In the genomic region with DNA sequence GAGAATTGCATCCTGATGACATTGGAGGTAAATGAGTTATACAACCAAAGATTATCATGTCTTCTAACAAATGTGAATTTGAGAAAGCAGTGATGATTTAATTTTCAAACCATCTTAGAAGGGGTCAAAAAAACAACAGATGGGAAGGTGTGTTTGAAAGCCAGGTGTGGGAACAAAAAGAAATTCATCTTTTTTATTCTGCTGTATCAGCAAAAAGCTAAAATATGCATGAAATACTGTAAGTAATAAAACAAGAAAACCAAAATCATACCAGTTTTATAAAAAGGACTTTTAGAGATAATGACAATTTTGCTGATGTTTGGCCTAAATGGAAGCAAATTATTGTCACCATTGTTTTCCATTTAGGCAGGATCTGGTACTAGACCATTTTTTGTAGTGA, we compare ENCODE assay signal across 26 cellular contexts.
DNase-seq lines count a peak whose midpoint lies in the region; ATAC-seq, FAIRE-seq and TF ChIP-seq lines count a peak whose summit lies in the region.
"Had no signal": no experiment of that assay in that cellular context is flagged by ENCODE, and none has a peak within 500 bp of the region (broad histone marks: within the 10 kb centered on the region; RNA-seq: fewer than 3 reads in every experiment).

No MANE protein-coding gene starts in this region.

- no peak overlapping the region for H2BK120ac ChIP-seq in H1 (replicated peaks; ENCODE audit: low read depth, low read length)

- H3K79me1 ChIP-seq in H1 (ENCODE audit: low read depth, low read length), result no peaks in the 10 kb centered on the region

- H3K23ac ChIP-seq in H1 (ENCODE audit: insufficient read length), result no peak overlapping the region

- H3K27ac Mint-ChIP-seq in astrocyte (ENCODE audit: unreplicated experiment), result no peak overlapping the region
- peak overlapping the region; percentile 16 for H3K27ac Mint-ChIP-seq in stimulated activated naive B cell treated with anti-CD40 and anti-IgM and Interleukin-4, amounts not matched to agents 10 μg/mL and 1 μg/mL and 100 μg/mL, for 72 hours
- H3K27ac Mint-ChIP-seq: CD4-positive, alpha-beta T cell; CD8-positive, alpha-beta memory T cell; GM23338 had no signal

- H3K36me3 ChIP-seq in HepG2 (replicated peaks in 1 of 2; ENCODE audit: control insufficient read depth in 1 of 2, insufficient read depth in 2 of 2, low read length in 2 of 2) (no peaks in the 10 kb centered on the region), right lobe of liver (no peaks in the 10 kb centered on the region), astrocyte (ENCODE audit: insufficient read depth, low read length) (peaks cover 88% of the 10 kb centered on the region), H1 (ENCODE audit: control insufficient read depth in 2 of 4, insufficient read depth in 4 of 4, low read length in 3 of 4) (no peaks in the 10 kb centered on the region), gastroesophageal sphincter (peaks cover 0 to 88% of the 10 kb centered on the region in 2 donors)
- H3K36me3 ChIP-seq: BE2C; BLaER1 treated with 17β-estradiol and CSF1 and Interleukin-3, amounts not matched to agents 10 nM and 100 nM; HAP-1 had no signal

- TF ChIP-seq POLR2A in HepG2 (IDR thresholded peaks at IDR 0.05; ENCODE audit: insufficient read depth in 1 of 2, low read depth in 2 of 2, low read length in 2 of 2) (no peak), right lobe of liver (IDR thresholded peaks at IDR 0.05) (no peak), H1 (IDR thresholded peaks at IDR 0.05; ENCODE audit: control extremely low read depth in 1 of 2, low read depth in 2 of 2, low read length in 2 of 2) (no peak), gastroesophageal sphincter (IDR thresholded peaks at IDR 0.05) (no peak)

- H2AFZ ChIP-seq in HepG2 (ENCODE audit: low read length), result no peak overlapping the region
- no peak overlapping the region for H2AFZ ChIP-seq in astrocyte (ENCODE audit: low read depth, low read length)
- H2AFZ ChIP-seq in H1 (ENCODE audit: low read length), result no peak overlapping the region
- H2AFZ ChIP-seq: GM23338 had no signal

- in situ Hi-C loops in HepG2 (cut with HindIII; ENCODE audit: extremely low pct_ligation_motif_present, low pct_unique_long_range_greater_than_20kb), result no loop called here

- no peak overlapping the region for H3K4me3 Mint-ChIP-seq in astrocyte (ENCODE audit: unreplicated experiment)
- H3K4me3 Mint-ChIP-seq in stimulated activated naive B cell treated with anti-CD40 and anti-IgM and Interleukin-4, amounts not matched to agents 10 μg/mL and 1 μg/mL and 100 μg/mL, for 72 hours, result no peak overlapping the region
- H3K4me3 Mint-ChIP-seq: CD14-positive monocyte; CD4-positive, alpha-beta T cell; CD8-positive, alpha-beta memory T cell; GM23338 had no signal

- DNase-seq in HepG2 (ENCODE audit: low spot score) (no peak), right lobe of liver (no peak), astrocyte (ENCODE audit: low read depth) (no peak), H1 (ENCODE audit: low read depth in 1 of 2, low spot score in 2 of 2) (no peak), cortex of kidney (lab: John Stamatoyannopoulos, UW) (no peak), activated gamma-delta T cell (lab: John Stamatoyannopoulos, UW) (no peak)
- DNase-seq in stimulated activated naive B cell treated with anti-CD40 and anti-IgM and Interleukin-4, amounts not matched to agents 10 μg/mL and 1 μg/mL and 100 μg/mL, for 72 hours, result no peak
- DNase-seq: ACHN; AML-193; BE2C; CD4-positive, alpha-beta T cell; CD8-positive, alpha-beta memory T cell; DMS 273 treated with DMSO at 0.1 percent for 48 hours; DMS79; EL; GDM1 had no signal

- H2BK12ac ChIP-seq in H1 (ENCODE audit: low read depth, low read length), result no peak overlapping the region

- H3K4ac ChIP-seq in H1 (replicated peaks; ENCODE audit: insufficient read length, low read depth, low read length), result no peak overlapping the region

- no peaks in the 10 kb centered on the region for H3K9me3 Mint-ChIP-seq in astrocyte (ENCODE audit: unreplicated experiment)
- H3K9me3 Mint-ChIP-seq in stimulated activated naive B cell treated with anti-CD40 and anti-IgM and Interleukin-4, amounts not matched to agents 10 μg/mL and 1 μg/mL and 100 μg/mL, for 72 hours, result no peaks in the 10 kb centered on the region
- H3K9me3 Mint-ChIP-seq: CD4-positive, alpha-beta T cell; CD8-positive, alpha-beta memory T cell; GM23338 had no signal

- TF ChIP-seq EP300 in HepG2 (IDR thresholded peaks at IDR 0.05; ENCODE audit: low read depth in 2 of 2, low read length in 2 of 2) (no peak), HepG2 (CRISPR knock-in tag; IDR thresholded peaks at IDR 0.05; ENCODE audit: borderline replicate concordance) (no peak), H1 (IDR thresholded peaks at IDR 0.05; ENCODE audit: borderline replicate concordance in 1 of 2, low read depth in 2 of 2, low read length in 2 of 2) (no peak), gastroesophageal sphincter (IDR thresholded peaks at IDR 0.05) (no peak)

- H3K27me3 Mint-ChIP-seq in astrocyte (ENCODE audit: low read depth, unreplicated experiment), result no peaks in the 10 kb centered on the region
- no peaks in the 10 kb centered on the region for H3K27me3 Mint-ChIP-seq in stimulated activated naive B cell treated with anti-CD40 and anti-IgM and Interleukin-4, amounts not matched to agents 10 μg/mL and 1 μg/mL and 100 μg/mL, for 72 hours
- H3K27me3 Mint-ChIP-seq: CD4-positive, alpha-beta T cell had no signal

- no peak overlapping the region for H2BK15ac ChIP-seq in H1 (ENCODE audit: low read length)

- H3K4me3 ChIP-seq in HepG2 (replicated peaks in 1 of 3; ENCODE audit: insufficient read depth in 1 of 3, low read depth in 2 of 3, low read length in 3 of 3) (no peak overlapping the region), right lobe of liver (no peak overlapping the region), astrocyte (ENCODE audit: insufficient read depth, low read depth, low read length) (no peak overlapping the region), H1 (ENCODE audit: extremely low read depth in 1 of 4, insufficient read depth in 2 of 4, low read depth in 3 of 4, low read length in 4 of 4) (no peak overlapping the region), gastroesophageal sphincter (no peak overlapping the region)
- H3K4me3 ChIP-seq: BLaER1 treated with 17β-estradiol and CSF1 and Interleukin-3, amounts not matched to agents 10 nM and 100 nM; GM23338; HAP-1 had no signal

- no peak overlapping the region for H3K56ac ChIP-seq in H1 (replicated peaks; ENCODE audit: insufficient read length, low read depth, low read length)

- POLR2A ChIA-PET in HepG2 (lab: Yijun Ruan, JAX) (no interaction called here), H1 (lab: Charles Lee; ENCODE audit: partially characterized antibody) (no interaction called here)

- no peak overlapping the region for H3K18ac ChIP-seq in H1 (ENCODE audit: extremely low read depth, low read length)

- no peaks in the 10 kb centered on the region; the same call in none of the 2 replicates for H3K23me2 ChIP-seq in H1 (ENCODE audit: low read depth, low read length)

- H3K27ac ChIP-seq in HepG2 (ENCODE audit: extremely low read length, insufficient read depth, low read length) (no peak overlapping the region), right lobe of liver (no peak overlapping the region), astrocyte (ENCODE audit: low read depth, low read length) (no peak overlapping the region), H1 (ENCODE audit: low read depth, low read length) (no peak overlapping the region), gastroesophageal sphincter (peak overlapping the region in 1 of 4 donors; percentile 9)
- H3K27ac ChIP-seq: 22Rv1; BLaER1 treated with 17β-estradiol and CSF1 and Interleukin-3, amounts not matched to agents 10 nM and 100 nM had no signal

- no peaks in the 10 kb centered on the region for H4K20me1 ChIP-seq in HepG2 (ENCODE audit: insufficient read depth, low read length)
- no peaks in the 10 kb centered on the region for H4K20me1 ChIP-seq in astrocyte (ENCODE audit: insufficient read depth, low read length)
- no peaks in the 10 kb centered on the region for H4K20me1 ChIP-seq in H1 (replicated peaks in 1 of 2; ENCODE audit: control insufficient read depth in 1 of 2, insufficient read depth in 2 of 2, low read length in 2 of 2)
- H4K20me1 ChIP-seq: BLaER1 treated with 17β-estradiol and CSF1 and Interleukin-3, amounts not matched to agents 10 nM and 100 nM had no signal

- peaks cover under 1% of the 10 kb centered on the region for H3K4me1 Mint-ChIP-seq in astrocyte (ENCODE audit: low read depth, unreplicated experiment)
- H3K4me1 Mint-ChIP-seq in stimulated activated naive B cell treated with anti-CD40 and anti-IgM and Interleukin-4, amounts not matched to agents 10 μg/mL and 1 μg/mL and 100 μg/mL, for 72 hours, result no peaks in the 10 kb centered on the region
- H3K4me1 Mint-ChIP-seq: CD14-positive monocyte; CD8-positive, alpha-beta memory T cell; GM23338 had no signal

- no peak overlapping the region for H4K8ac ChIP-seq in H1 (ENCODE audit: extremely low read depth, insufficient read depth, low read length)

- intact Hi-C loops in HepG2 (cut with micrococcal nuclease; ENCODE audit: unreplicated experiment) (no loop called here), right lobe of liver (cut with DNase I) (no loop called here)

- no peak overlapping the region for H4K5ac ChIP-seq in H1 (ENCODE audit: insufficient read length, low read depth, low read length)

- no peak overlapping the region for H2BK5ac ChIP-seq in H1 (ENCODE audit: low read depth, low read length)

- no peak overlapping the region for H3K9ac ChIP-seq in HepG2 (ENCODE audit: insufficient read depth, low read depth, low read length)
- no peak overlapping the region for H3K9ac ChIP-seq in astrocyte (ENCODE audit: low read length)
- H3K9ac ChIP-seq in H1 (replicated peaks in 1 of 4; ENCODE audit: extremely low read depth in 1 of 4, low read depth in 3 of 4, low read length in 3 of 4), result no peak overlapping the region
- H3K9ac ChIP-seq: BLaER1 treated with 17β-estradiol and CSF1 and Interleukin-3, amounts not matched to agents 10 nM and 100 nM had no signal

- no peak overlapping the region for H3K14ac ChIP-seq in H1 (ENCODE audit: insufficient read length)

- H3K9me3 ChIP-seq in HepG2 (ENCODE audit: low read length) (no peaks in the 10 kb centered on the region), right lobe of liver (no peaks in the 10 kb centered on the region), astrocyte (ENCODE audit: insufficient read depth, low read depth, low read length) (no peaks in the 10 kb centered on the region), H1 (ENCODE audit: insufficient read depth in 2 of 2, low read depth in 1 of 2, low read length in 1 of 2) (no peaks in the 10 kb centered on the region), gastroesophageal sphincter (no peaks in the 10 kb centered on the region)
- H3K9me3 ChIP-seq: BE2C; BLaER1 treated with 17β-estradiol and CSF1 and Interleukin-3, amounts not matched to agents 10 nM and 100 nM; HAP-1 had no signal

- no peaks in the 10 kb centered on the region for H3K79me2 ChIP-seq in HepG2 (ENCODE audit: insufficient read depth, low read length)
- peaks cover 3% of the 10 kb centered on the region for H3K79me2 ChIP-seq in astrocyte (ENCODE audit: insufficient read depth, low read length)
- no peaks in the 10 kb centered on the region for H3K79me2 ChIP-seq in H1 (ENCODE audit: control insufficient read depth in 1 of 2, insufficient read depth in 2 of 2, low read length in 2 of 2)

- H3K36me3 Mint-ChIP-seq in astrocyte (ENCODE audit: low read depth, unreplicated experiment), result peaks cover 32% of the 10 kb centered on the region
- no peaks in the 10 kb centered on the region for H3K36me3 Mint-ChIP-seq in stimulated activated naive B cell treated with anti-CD40 and anti-IgM and Interleukin-4, amounts not matched to agents 10 μg/mL and 1 μg/mL and 100 μg/mL, for 72 hours
- H3K36me3 Mint-ChIP-seq: CD14-positive monocyte; CD8-positive, alpha-beta memory T cell had no signal

- BruUV-seq in HepG2 (replicated peaks; lab: Mats Ljungman, UMichigan), result no TSS peak

- H2AK5ac ChIP-seq in H1 (ENCODE audit: low read depth, low read length), result no peak overlapping the region

- no peak overlapping the region for H2BK20ac ChIP-seq in H1 (ENCODE audit: low read length)

- no peak for TF ChIP-seq RAD21 in HepG2 (CRISPR knock-in tag; IDR thresholded peaks at IDR 0.05)
- TF ChIP-seq RAD21 in H1 (IDR thresholded peaks at IDR 0.05 in 1 of 2, conservative IDR thresholded peaks at IDR 0.05 in 1 of 2; ENCODE audit: low read depth in 2 of 2, low read length in 2 of 2), result no peak

- ATAC-seq in HepG2 (no peak), right lobe of liver (no peak), gastroesophageal sphincter (no peak)
- ATAC-seq in stimulated activated naive B cell treated with anti-CD40 and anti-IgM and Interleukin-4, amounts not matched to agents 10 μg/mL and 1 μg/mL and 100 μg/mL, for 72 hours (replicated peaks), result no peak
- ATAC-seq: GM23338 had no signal

- no peaks in the 10 kb centered on the region for H3K4me1 ChIP-seq in HepG2 (ENCODE audit: insufficient read depth, low read length)
- no peaks in the 10 kb centered on the region for H3K4me1 ChIP-seq in right lobe of liver
- H3K4me1 ChIP-seq in astrocyte (ENCODE audit: insufficient read depth, low read length), result peaks cover 2% of the 10 kb centered on the region
- no peaks in the 10 kb centered on the region for H3K4me1 ChIP-seq in H1 (replicated peaks in 1 of 4; ENCODE audit: control insufficient read depth in 3 of 4, insufficient read depth in 4 of 4, low read length in 3 of 4)
- H3K4me1 ChIP-seq in gastroesophageal sphincter, result peaks cover 0 to 8% (median 0%) of the 10 kb centered on the region in 3 donors

- no peak overlapping the region for H4K91ac ChIP-seq in H1 (replicated peaks; ENCODE audit: insufficient read length, low read length)

- H3K27me3 ChIP-seq in HepG2 (ENCODE audit: control insufficient read depth in 1 of 2, insufficient read depth in 2 of 2, low read length in 2 of 2), result no peaks in the 10 kb centered on the region
- no peaks in the 10 kb centered on the region for H3K27me3 ChIP-seq in right lobe of liver
- H3K27me3 ChIP-seq in astrocyte (ENCODE audit: insufficient read depth, low read length), result no peaks in the 10 kb centered on the region
- H3K27me3 ChIP-seq in H1 (replicated peaks in 1 of 4; ENCODE audit: control insufficient read depth in 3 of 4, extremely low read depth in 1 of 4, insufficient read depth in 3 of 4, low read length in 3 of 4), result no peaks in the 10 kb centered on the region
- H3K27me3 ChIP-seq in gastroesophageal sphincter, result no peaks in the 10 kb centered on the region
- H3K27me3 ChIP-seq: BE2C; BLaER1 treated with 17β-estradiol and CSF1 and Interleukin-3, amounts not matched to agents 10 nM and 100 nM had no signal

- no peak for TF ChIP-seq CTCF in HepG2 (CRISPR knock-in tag; IDR thresholded peaks at IDR 0.05)
- TF ChIP-seq CTCF in right lobe of liver (IDR thresholded peaks at IDR 0.05), result no peak
- TF ChIP-seq CTCF in astrocyte (IDR thresholded peaks at IDR 0.05; ENCODE audit: insufficient read depth, low read depth, low read length), result no peak
- TF ChIP-seq CTCF in H1 (IDR thresholded peaks at IDR 0.05; ENCODE audit: control extremely low read depth in 1 of 3, insufficient read depth in 1 of 3, low read depth in 1 of 3, low read length in 3 of 3), result no peak
- no peak for TF ChIP-seq CTCF in gastroesophageal sphincter (IDR thresholded peaks at IDR 0.05)

- FAIRE-seq in HepG2 (lab: Jason Lieb, UNC), result no peak
- FAIRE-seq in astrocyte (lab: Jason Lieb, UNC), result peak; percentile 45
- FAIRE-seq in H1 (lab: Jason Lieb, UNC), result no peak
- FAIRE-seq: A204.1, D721Med, GM12891, H54 had no signal

- H3K4me2 ChIP-seq in HepG2 (ENCODE audit: low read depth, low read length) (no peak overlapping the region), astrocyte (ENCODE audit: low read length) (no peak overlapping the region), H1 (ENCODE audit: insufficient read depth in 1 of 2, low read depth in 2 of 2, low read length in 2 of 2) (no peak overlapping the region)
- H3K4me2 ChIP-seq: BLaER1 treated with 17β-estradiol and CSF1 and Interleukin-3, amounts not matched to agents 10 nM and 100 nM; GM23338 had no signal

- CTCF ChIA-PET in HepG2 (lab: Yijun Ruan, JAX; ENCODE audit: low intra/inter-chr PET ratio, low total read pairs), result no interaction called here
- CTCF ChIA-PET in H1 (lab: Charles Lee; ENCODE audit: partially characterized antibody), result interaction anchor here (1.5 kb wide), 1 partner anchor 20 kb away, joined by 5 read pairs; no protein-coding TSS in a partner anchor

Comparison
In these comparisons a context has a peak if more than half of its experiments do, and no peak if none do; other contexts are left out.
1. Of the 41 proteins assayed by ChIP-seq in both HepG2 and H1: peak only in HepG2: none; only in H1: none; in both: MAFK; in neither: 40.